Comparison of ENCODE assay signal across 22 cellular contexts in genomic region chr7:117217121-117217520, GRCh38.
"Had no signal": no experiment of that assay in that cellular context is flagged by ENCODE, and none has a peak within 500 bp of the region (broad histone marks: within the 10 kb centered on the region; RNA-seq: fewer than 3 reads in every experiment).

No MANE protein-coding gene starts in this region.

- H3K4me2 ChIP-seq: neural progenitor cell had no signal

- H3K27me3 ChIP-seq: body of pancreas, gastroesophageal sphincter, heart left ventricle, neural progenitor cell, right lobe of liver, stomach had no signal

- DNase-seq: activated CD4-positive, alpha-beta T cell treated with anti-CD3 and anti-CD28 coated beads for 1 hour; activated CD4-positive, alpha-beta T cell treated with anti-CD3 and anti-CD28 coated beads, Interleukin-2, amount 50 U/mL, for 48 hours; activated gamma-delta T cell treated with Interleukin-2 at 50 U/mL for 16 hours; activated T-cell treated with anti-CD3 and anti-CD28 coated beads for 4 hours; amygdala; body of pancreas; heart left ventricle; left ventricle myocardium inferior; mammary epithelial cell; right lobe of liver; small intestine; stimulated activated CD4-positive, alpha-beta T cell treated with anti-CD3 and anti-CD28 coated beads, Interleukin-4, amount 100 ng/mL, for 1 hour; stomach; T-helper 17 cell; WERI-Rb-1 had no signal

- H3K4me3 ChIP-seq: body of pancreas, coronary artery, gastroesophageal sphincter, heart left ventricle, left ventricle myocardium inferior, neural progenitor cell, right lobe of liver, stomach had no signal

- H3K4me1 ChIP-seq: body of pancreas, gastroesophageal sphincter, heart left ventricle, left ventricle myocardium inferior, neural progenitor cell, parathyroid adenoma, right lobe of liver had no signal

- ATAC-seq: body of pancreas, gastroesophageal sphincter, heart left ventricle, right lobe of liver, T-helper 17 cell had no signal

- H3K27ac ChIP-seq: body of pancreas, coronary artery, gastroesophageal sphincter, heart left ventricle, left ventricle myocardium inferior, neural progenitor cell, parathyroid adenoma, right lobe of liver, stomach, WERI-Rb-1 had no signal

- H2AFZ ChIP-seq: neural progenitor cell, parathyroid adenoma had no signal

- H3K79me2 ChIP-seq: parathyroid adenoma had no signal

- H3K27ac Mint-ChIP-seq: activated naive CD8-positive, alpha-beta T cell; activated T-helper 1 cell treated with anti-CD3 and anti-CD28 coated beads, Interleukin-12 subunit alpha, Interleukin-12 subunit beta, Interleukin-2, Interleukin-4 antibody, amounts not matched to agents 30 ng/mL and 10 ng/mL and 1 ng/mL, durations not matched to agents 14 hours and 24 hours and 36 hours; neural progenitor cell; T-helper 17 cell had no signal

- H3K9me3 ChIP-seq: body of pancreas, gastroesophageal sphincter, heart left ventricle, left ventricle myocardium inferior, right lobe of liver, stomach had no signal

- H3K4me3 Mint-ChIP-seq: activated naive CD8-positive, alpha-beta T cell; activated T-helper 1 cell treated with anti-CD3 and anti-CD28 coated beads, Interleukin-12 subunit alpha, Interleukin-12 subunit beta, Interleukin-2, Interleukin-4 antibody, amounts not matched to agents 30 ng/mL and 10 ng/mL and 1 ng/mL, durations not matched to agents 14 hours and 24 hours and 36 hours; central memory CD8-positive, alpha-beta T cell; neural progenitor cell; T-helper 17 cell had no signal

- H3K9me3 Mint-ChIP-seq: activated T-helper 1 cell treated with anti-CD3 and anti-CD28 coated beads, Interleukin-12 subunit alpha, Interleukin-12 subunit beta, Interleukin-2, Interleukin-4 antibody, amounts not matched to agents 30 ng/mL and 10 ng/mL and 1 ng/mL, durations not matched to agents 14 hours and 24 hours and 36 hours; central memory CD8-positive, alpha-beta T cell; neural progenitor cell had no signal

- H3K36me3 Mint-ChIP-seq: activated naive CD8-positive, alpha-beta T cell had no signal

- H3K36me3 ChIP-seq: neural progenitor cell, WERI-Rb-1 had no signal

- H3K27me3 Mint-ChIP-seq: activated naive CD8-positive, alpha-beta T cell; central memory CD8-positive, alpha-beta T cell; T-helper 17 cell had no signal

- H3K4me1 Mint-ChIP-seq: central memory CD8-positive, alpha-beta T cell; T-helper 17 cell had no signal
